Comparison of ENCODE assay signal across 25 cellular contexts in the genomic region with DNA sequence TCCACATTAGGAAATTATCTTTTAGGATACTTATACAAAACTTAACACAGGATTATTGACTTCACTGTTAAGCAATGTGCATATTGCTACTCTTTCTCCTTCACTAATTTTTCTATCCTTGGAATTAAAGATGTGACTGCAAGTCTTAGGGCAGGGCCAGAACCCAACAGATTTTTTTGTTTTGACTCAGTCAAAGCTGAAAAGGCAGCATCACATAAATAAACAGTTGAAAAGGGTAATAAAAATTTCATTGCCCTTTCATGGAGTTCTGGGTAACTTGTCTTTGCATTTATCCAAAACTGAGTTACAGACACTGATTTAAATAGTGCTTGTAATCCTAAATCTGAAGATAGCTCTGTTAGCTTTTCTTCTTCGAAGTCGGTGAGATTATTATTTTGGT. TPM values are rescaled to one million over a fixed set of nuclear protein-coding genes. Genes with fewer than 3 reads are reported as not detected.
A peak's percentile ranks its signal among the peaks of the same experiment; 100 is the strongest.
DNase-seq lines count a peak whose midpoint lies in the region; ATAC-seq and TF ChIP-seq lines count a peak whose summit lies in the region.
"Had no signal": no experiment of that assay in that cellular context is flagged by ENCODE, and none has a peak within 500 bp of the region (broad histone marks: within the 10 kb centered on the region; RNA-seq: fewer than 3 reads in every experiment).

No MANE protein-coding gene starts in this region.

- H3K27me3 ChIP-seq in Karpas-422 (ENCODE audit: low read length) (no peaks in the 10 kb centered on the region), uterus (no peaks in the 10 kb centered on the region), aorta (ENCODE audit: control insufficient read depth in 1 of 2, insufficient read depth in 2 of 2, low read length in 1 of 2) (no peaks in the 10 kb centered on the region)
- H3K27me3 ChIP-seq: foreskin keratinocyte, thyroid gland had no signal

- H3K4me1 Mint-ChIP-seq in activated CD4-positive, alpha-beta T cell treated with anti-CD3 and anti-CD28 coated beads, Interleukin-2, amount 10 ng/mL, durations not matched to agents 24 days and 14 days, result peaks cover 32% of the 10 kb centered on the region

- no peaks in the 10 kb centered on the region for H3K9me2 ChIP-seq in Karpas-422 (replicated peaks; ENCODE audit: insufficient read depth, low read length)

- H3K4me3 ChIP-seq in Karpas-422 (ENCODE audit: low read length) (no peak overlapping the region), uterus (no peak overlapping the region), aorta (ENCODE audit: low read length in 2 of 2) (no peak overlapping the region)
- H3K4me3 ChIP-seq: thyroid gland had no signal

- no peak overlapping the region for H2AFZ ChIP-seq in Karpas-422 (ENCODE audit: low read length)

- no peak for ATAC-seq in GM19395 (IDR thresholded peaks at IDR 0.05; ENCODE audit: unreplicated experiment)
- ATAC-seq in aorta (ENCODE audit: low FRiP score), result no peak
- ATAC-seq: activated T-helper 17 cell treated with anti-CD3 and anti-CD28 coated beads, Interleukin-2, amount 50 U/mL, for 72 hours; foreskin keratinocyte; naive thymus-derived CD4-positive, alpha-beta T cell; stimulated activated naive CD8-positive, alpha-beta T cell treated with anti-CD3 and anti-CD28 coated beads, Interleukin-15, Interleukin-2, amounts not matched to agents 100 U/mL and 50 U/mL, for 24 hours; WTC11 had no signal

- H4K20me1 ChIP-seq in Karpas-422 (ENCODE audit: insufficient read depth, low read depth, low read length), result no peaks in the 10 kb centered on the region

- H3K27ac Mint-ChIP-seq in activated CD4-positive, alpha-beta T cell treated with anti-CD3 and anti-CD28 coated beads, Interleukin-2, amount 10 ng/mL, durations not matched to agents 24 days and 14 days, result no peak overlapping the region
- H3K27ac Mint-ChIP-seq: activated naive CD8-positive, alpha-beta T cell; H9; WTC11 had no signal

- H3K36me3 Mint-ChIP-seq in activated CD4-positive, alpha-beta T cell treated with anti-CD3 and anti-CD28 coated beads, Interleukin-2, amount 10 ng/mL, durations not matched to agents 24 days and 14 days (ENCODE audit: low read depth), result peaks cover 18% of the 10 kb centered on the region
- H3K36me3 Mint-ChIP-seq: WTC11 had no signal

- 93 to 95% methylated on average over 2 of the region's 2 CpGs for WGBS in aorta, 2 donors

- H3K9me3 Mint-ChIP-seq in activated CD4-positive, alpha-beta T cell treated with anti-CD3 and anti-CD28 coated beads, Interleukin-2, amount 10 ng/mL, durations not matched to agents 24 days and 14 days, result no peaks in the 10 kb centered on the region
- H3K9me3 Mint-ChIP-seq: activated T-helper 17 cell treated with anti-CD3 and anti-CD28 coated beads, Interleukin-2, amount 50 U/mL, for 72 hours; H9; memory B cell; naive thymus-derived CD4-positive, alpha-beta T cell; WTC11 had no signal

- peak overlapping the region; percentile 28 for H3K27ac ChIP-seq in Karpas-422 (ENCODE audit: low read length)
- peak overlapping the region; percentile 8 to 86 for H3K27ac ChIP-seq in uterus
- H3K27ac ChIP-seq in aorta (ENCODE audit: low read depth in 1 of 2, low read length in 2 of 2), result no peak overlapping the region
- H3K27ac ChIP-seq: 22Rv1, foreskin keratinocyte, thyroid gland had no signal

- peaks cover 16% of the 10 kb centered on the region for H3K36me3 ChIP-seq in Karpas-422 (ENCODE audit: insufficient read depth, low read length)
- no peaks in the 10 kb centered on the region for H3K36me3 ChIP-seq in uterus
- H3K36me3 ChIP-seq in aorta (ENCODE audit: control insufficient read depth in 1 of 2, insufficient read depth in 2 of 2, low read length in 1 of 2), result peaks cover 0 to 2% of the 10 kb centered on the region in 2 donors

- no peak for TF ChIP-seq CTCF in uterus (IDR thresholded peaks at IDR 0.05)

- no peak overlapping the region for H3K9ac ChIP-seq in Karpas-422 (ENCODE audit: low read length)

- no peak overlapping the region for H3K4me2 ChIP-seq in Karpas-422 (ENCODE audit: low read depth, low read length, poor library complexity, severe bottlenecking)

- H3K9me3 ChIP-seq in Karpas-422 (ENCODE audit: low read length) (no peaks in the 10 kb centered on the region), uterus (no peaks in the 10 kb centered on the region), aorta (ENCODE audit: control insufficient read depth, low read length) (no peaks in the 10 kb centered on the region)
- H3K9me3 ChIP-seq: Caco-2, thyroid gland had no signal

- no peak overlapping the region for H3K4me3 Mint-ChIP-seq in activated CD4-positive, alpha-beta T cell treated with anti-CD3 and anti-CD28 coated beads, Interleukin-2, amount 10 ng/mL, durations not matched to agents 24 days and 14 days
- H3K4me3 Mint-ChIP-seq: activated naive CD8-positive, alpha-beta T cell; H9; WTC11 had no signal

- no peaks in the 10 kb centered on the region for H3K27me3 Mint-ChIP-seq in activated CD4-positive, alpha-beta T cell treated with anti-CD3 and anti-CD28 coated beads, Interleukin-2, amount 10 ng/mL, durations not matched to agents 24 days and 14 days
- H3K27me3 Mint-ChIP-seq: activated naive CD8-positive, alpha-beta T cell; activated T-helper 17 cell treated with anti-CD3 and anti-CD28 coated beads, Interleukin-2, amount 50 U/mL, for 72 hours; memory B cell; naive thymus-derived CD4-positive, alpha-beta T cell had no signal

- H3K79me2 ChIP-seq in Karpas-422 (ENCODE audit: low read length), result peaks cover 26% of the 10 kb centered on the region

- no peak for TF ChIP-seq POLR2A in uterus (IDR thresholded peaks at IDR 0.05)

- intact Hi-C loops in activated CD4-positive, alpha-beta T cell treated with anti-CD3 and anti-CD28 coated beads, Interleukin-2, amount 10 ng/mL, durations not matched to agents 24 days and 14 days (cut with micrococcal nuclease), result loop anchor here (5.0 to 10.0 kb wide), 4 partner anchors 45 to 205 kb away; a partner anchor contains a TSS
- intact Hi-C loops in uterus (cut with DNase I; ENCODE audit: low total_unique reads) (no loop called here), aorta (cut with DNase I) (no loop called here)

- DNase-seq in activated CD4-positive, alpha-beta T cell treated with anti-CD3 and anti-CD28 coated beads, Interleukin-2, amount 10 ng/mL, durations not matched to agents 24 days and 14 days, result peak; percentile 21
- DNase-seq in activated CD4-positive, alpha-beta T cell treated with anti-CD3 and anti-CD28 coated beads, Interleukin-2, amount 50 U/mL, for 1 hour, result no peak
- DNase-seq in Karpas-422 (no peak), fibroblast of peridontal ligament (ENCODE audit: extremely low read depth) (peak; percentile 32), uterus (no peak), NOMO-1 (lab: John Stamatoyannopoulos, UW; ENCODE audit: unreplicated experiment in 2 of 2) (no peak), aorta (no peak)
- DNase-seq: activated CD4-positive, alpha-beta T cell treated with anti-CD3 and anti-CD28 coated beads, Interleukin-2, amount 50 U/mL, for 4 hours; activated CD8-positive, alpha-beta memory T cell treated with anti-CD3 and anti-CD28 coated beads, Interleukin-2, amount 50 U/mL, for 4 hours; Caco-2; DMS79; foreskin keratinocyte; H9; naive thymus-derived CD4-positive, alpha-beta T cell; NCI-H2107; Right ventricle myocardium superior; stimulated activated CD4-positive, alpha-beta T cell treated with anti-CD3 and anti-CD28 coated beads, Interleukin-4, amount 100 ng/mL, for 24 hours; stimulated activated naive CD8-positive, alpha-beta T cell treated with anti-CD3 and anti-CD28 coated beads, Interleukin-15, Interleukin-2, amounts not matched to agents 100 U/mL and 50 U/mL, for 24 hours; thyroid gland had no signal

- H3K4me1 ChIP-seq in Karpas-422 (ENCODE audit: low read length), result peaks cover 36% of the 10 kb centered on the region
- peaks cover 7 to 9% of the 10 kb centered on the region in 2 donors for H3K4me1 ChIP-seq in uterus
- H3K4me1 ChIP-seq in aorta (ENCODE audit: control insufficient read depth in 1 of 2, insufficient read depth in 2 of 2, low read length in 2 of 2), result peaks cover 0 to 4% of the 10 kb centered on the region in 2 donors
- H3K4me1 ChIP-seq: Caco-2 had no signal

RNA-seq across cellular contexts. Expression of a gene that starts 1.9 kb away (rescaled TPM):
- 20.1 and 22.1 TPM in 2 replicates for total RNA-seq in activated CD4-positive, alpha-beta T cell treated with anti-CD3 and anti-CD28 coated beads, Interleukin-2, amount 10 ng/mL, durations not matched to agents 24 days and 14 days
- 27.5 and 66.5 TPM in 2 replicates for total RNA-seq in Karpas-422 (2014; rRNA removed; shearing (Covaris generic); ENCODE audit: low replicate concordance)
- 100 to 1,000 TPM in 1 of 4 donors, 10 to 100 TPM in 3; 35.6 to 106 (median 71.2) TPM for total RNA-seq in uterus
- total RNA-seq in aorta, result 10 to 100 TPM; 25.7 to 40.1 TPM
- polyA plus RNA-seq in aorta, result 10 to 100 TPM; 32.2 to 53.1 TPM

RNA-seq across cellular contexts. Expression of a gene that starts 44.7 kb away (rescaled TPM):
- total RNA-seq in activated CD4-positive, alpha-beta T cell treated with anti-CD3 and anti-CD28 coated beads, Interleukin-2, amount 10 ng/mL, durations not matched to agents 24 days and 14 days, result 20.3 and 23.5 TPM in 2 replicates
- 18.9 and 43.5 TPM in 2 replicates for total RNA-seq in Karpas-422 (2014; rRNA removed; shearing (Covaris generic); ENCODE audit: low replicate concordance)
- 10 to 100 TPM; 13.5 to 41.1 (median 21.5) TPM for total RNA-seq in uterus
- total RNA-seq in aorta, result 10 to 100 TPM; 24.4 to 24.7 TPM
- 10 to 100 TPM; 10.5 to 14.9 TPM for polyA plus RNA-seq in aorta

RNA-seq across cellular contexts. Expression of a gene that starts 57.6 kb away (rescaled TPM):
- total RNA-seq in activated CD4-positive, alpha-beta T cell treated with anti-CD3 and anti-CD28 coated beads, Interleukin-2, amount 10 ng/mL, durations not matched to agents 24 days and 14 days, result 0.54 and 0.75 TPM in 2 replicates
- total RNA-seq in Karpas-422 (2014; rRNA removed; shearing (Covaris generic); ENCODE audit: low replicate concordance), result 4.1 and 9.5 TPM in 2 replicates
- total RNA-seq in uterus (under 1 TPM in 1 of 4 donors, not detected in 3; 0.14 TPM), aorta (under 1 TPM; 0.19 to 0.36 TPM)
- polyA plus RNA-seq in aorta, result under 1 TPM in 1 of 2 donors, not detected in 1; 0.10 TPM
- total RNA-seq: foreskin keratinocyte had no signal

Comparison
In these comparisons a context has a peak if more than half of its experiments do, and no peak if none do; other contexts are left out.
1. DNase-seq: peak in activated CD4-positive, alpha-beta T cell treated with anti-CD3 and anti-CD28 coated beads, Interleukin-2, amount 10 ng/mL, durations not matched to agents 24 days and 14 days (single experiment) and fibroblast of peridontal ligament (single experiment); none in activated CD4-positive, alpha-beta T cell treated with anti-CD3 and anti-CD28 coated beads, Interleukin-2, amount 50 U/mL, for 1 hour (single experiment), Karpas-422 (single experiment), uterus (0 of 2), NOMO-1 (0 of 2) and aorta (0 of 2).
2. H3K27ac ChIP-seq: peak in Karpas-422 (single experiment) and uterus (2 of 2); none in aorta (0 of 2).